In genomic region chr11:57745206-57745605, GRCh38 we compare ENCODE assay signal across 2 cellular contexts.
TF ChIP-seq lines count a peak whose summit lies in the region.

No MANE protein-coding gene starts in this region.

TF ChIP-seq in PFSK-1, 5 proteins besides CTCF, POLR2A, EP300 and RAD21:
- no peak for TF ChIP-seq FOXP2 (optimal IDR thresholded peaks at IDR 0.05; ENCODE audit: borderline replicate concordance, extremely low read depth, extremely low read length, insufficient read depth)
- 0 out of 2 replicates have a peak, but pooled peaks have one; percentile 10 for TF ChIP-seq POLR2AphosphoS5 (IDR thresholded peaks at IDR 0.05; ENCODE audit: low read depth, low read length)

TF ChIP-seq in H1, 55 proteins besides CTCF, POLR2A, EP300 and RAD21:
- TF ChIP-seq GTF2F1 (IDR thresholded peaks at IDR 0.05; ENCODE audit: borderline replicate concordance, low read depth, low read length) (no peak), POLR2AphosphoS5 (IDR thresholded peaks at IDR 0.05; ENCODE audit: low read depth, low read length) (0 out of 2 replicates have a peak, but pooled peaks have one; percentile 35), SP4 (IDR thresholded peaks at IDR 0.05; ENCODE audit: low read length) (no peak)
